ENCODE assay signal across 8 cellular contexts in the genomic region with DNA sequence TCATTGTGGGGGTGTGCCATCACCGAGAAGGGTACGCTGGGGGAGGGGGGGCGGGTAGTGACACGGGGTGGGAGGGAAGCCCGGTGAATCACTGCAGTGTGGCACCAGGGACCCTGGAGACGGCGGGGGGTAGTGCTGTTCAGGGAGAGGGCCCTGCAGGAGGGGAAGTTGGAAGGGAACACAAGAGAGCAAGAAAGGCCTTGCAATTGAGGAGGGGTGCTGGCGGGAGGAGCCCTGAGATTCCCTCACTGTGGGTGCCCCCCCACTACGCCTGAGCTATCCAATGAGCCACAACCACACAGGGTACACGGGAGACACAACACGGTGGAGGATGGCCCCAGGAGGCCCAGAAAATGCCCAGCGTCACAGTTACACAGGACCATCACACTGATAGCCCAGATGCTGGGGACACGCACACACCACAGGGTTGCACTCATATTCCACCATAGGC. TPM values are rescaled to one million over a fixed set of nuclear protein-coding genes. Genes with fewer than 3 reads are reported as not detected.
DNase-seq lines count a peak whose midpoint lies in the region; ATAC-seq and TF ChIP-seq lines count a peak whose summit lies in the region.

No MANE protein-coding gene starts in this region.

- H3K4me1 ChIP-seq in SK-N-SH (ENCODE audit: control insufficient read depth in 1 of 2, insufficient read depth in 2 of 2, low read depth in 1 of 2, low read length in 1 of 2), result peaks cover 0 to 56% of the 10 kb centered on the region in 2 experiments; a peak in 1 of 4 replicates
- peaks cover 37% of the 10 kb centered on the region for H3K4me1 ChIP-seq in Karpas-422 (ENCODE audit: low read length)

- H3K79me2 ChIP-seq in SK-N-SH (ENCODE audit: insufficient read depth) (no peaks in the 10 kb centered on the region), Karpas-422 (ENCODE audit: low read length) (peaks cover 13% of the 10 kb centered on the region)

- H3K4me2 ChIP-seq in SK-N-SH (peak overlapping the region; percentile 82; the same call in 1 of the 2 replicates), Karpas-422 (ENCODE audit: low read depth, low read length, poor library complexity, severe bottlenecking) (peak overlapping the region; percentile 77)

- H4K20me1 ChIP-seq in SK-N-SH (ENCODE audit: insufficient read depth) (no peaks in the 10 kb centered on the region), Karpas-422 (ENCODE audit: insufficient read depth, low read depth, low read length) (no peaks in the 10 kb centered on the region; the same call in 1 of the 2 replicates)

- peaks cover 42% of the 10 kb centered on the region for H3K27me3 Mint-ChIP-seq in central memory CD8-positive, alpha-beta T cell

- TF ChIP-seq CTCF in SK-N-SH (IDR thresholded peaks at IDR 0.05) (no peak), foreskin fibroblast (IDR thresholded peaks at IDR 0.05; ENCODE audit: low read depth, low read length) (no peak)

- no peaks in the 10 kb centered on the region for H3K9me3 Mint-ChIP-seq in central memory CD8-positive, alpha-beta T cell

- H3K36me3 ChIP-seq in SK-N-SH (replicated peaks in 1 of 2; ENCODE audit: control insufficient read depth in 1 of 2, insufficient read depth in 2 of 2, low read length in 1 of 2), result no peaks in the 10 kb centered on the region
- H3K36me3 ChIP-seq in Karpas-422 (ENCODE audit: insufficient read depth, low read length), result no peaks in the 10 kb centered on the region

- TF ChIP-seq EP300 in SK-N-SH (IDR thresholded peaks at IDR 0.05; ENCODE audit: borderline replicate concordance in 1 of 2, low read depth in 1 of 2, low read length in 1 of 2), result no peak

- H3K36me3 Mint-ChIP-seq in central memory CD8-positive, alpha-beta T cell (ENCODE audit: insufficient read depth), result peaks cover 5% of the 10 kb centered on the region

- H3K9me2 ChIP-seq in SK-N-SH (no peaks in the 10 kb centered on the region), Karpas-422 (replicated peaks; ENCODE audit: insufficient read depth, low read length) (no peaks in the 10 kb centered on the region)

- H3K27ac Mint-ChIP-seq in central memory CD8-positive, alpha-beta T cell (ENCODE audit: low read depth), result no peak overlapping the region

- peak overlapping the region; percentile 84 for H3K4me3 Mint-ChIP-seq in central memory CD8-positive, alpha-beta T cell

- H3K27me3 ChIP-seq in SK-N-SH (ENCODE audit: insufficient read depth), result peaks cover 29% of the 10 kb centered on the region
- no peaks in the 10 kb centered on the region for H3K27me3 ChIP-seq in Karpas-422 (ENCODE audit: low read length)

- CTCF ChIA-PET in SK-N-SH (lab: Yijun Ruan, JAX), result interaction anchor here (1.0 to 1.1 kb wide), 2 partner anchors 13 to 43 kb away, joined by 3 read pairs; no protein-coding TSS in a partner anchor

- H3K4me3 ChIP-seq in SK-N-SH (ENCODE audit: low read depth in 2 of 2, low read length in 1 of 2) (peak overlapping the region in 1 of 2 experiments; percentile 47; a peak in 1 of 4 replicates), Karpas-422 (ENCODE audit: low read length) (peak overlapping the region; percentile 73; the same call in 1 of the 2 replicates), foreskin fibroblast (ENCODE audit: low read depth in 1 of 2, low read length in 2 of 2) (no peak overlapping the region)

- H2AFZ ChIP-seq in SK-N-SH (ENCODE audit: low read depth) (no peak overlapping the region), Karpas-422 (ENCODE audit: low read length) (no peak overlapping the region)

- peak overlapping the region in 1 of 2 experiments; percentile 70; a peak in 2 of 4 replicates for H3K27ac ChIP-seq in SK-N-SH (ENCODE audit: low read depth in 2 of 2, low read length in 1 of 2)
- H3K27ac ChIP-seq in Karpas-422 (ENCODE audit: low read length), result no peak overlapping the region

- peak; percentile 79 for DNase-seq in SK-N-SH
- DNase-seq in Karpas-422, result peak; percentile 54
- no peak for DNase-seq in central memory CD8-positive, alpha-beta T cell (ENCODE audit: low spot score in 2 of 2)
- DNase-seq in retina, result peak; percentile 50
- DNase-seq in foreskin fibroblast, result no peak
- no peak for DNase-seq in SKM-1 (lab: John Stamatoyannopoulos, UW; ENCODE audit: unreplicated experiment)

- H3K9me3 ChIP-seq in SK-N-SH, result no peaks in the 10 kb centered on the region
- no peaks in the 10 kb centered on the region for H3K9me3 ChIP-seq in Karpas-422 (ENCODE audit: low read length)

- H3F3A ChIP-seq in SK-N-SH (replicated peaks; ENCODE audit: insufficient read depth), result no peaks in the 10 kb centered on the region

- TF ChIP-seq RAD21 in SK-N-SH (IDR thresholded peaks at IDR 0.05; ENCODE audit: low read length), result no peak

- peaks cover 44% of the 10 kb centered on the region for H3K4me1 Mint-ChIP-seq in central memory CD8-positive, alpha-beta T cell

- POLR2A ChIA-PET in SK-N-SH (lab: Yijun Ruan, JAX), result interaction anchor here (0.5 to 1.0 kb wide), 2 partner anchors 15 to 1374 kb away, joined by 3 read pairs; no protein-coding TSS in a partner anchor

- H3K9ac ChIP-seq in SK-N-SH (no peak overlapping the region), Karpas-422 (ENCODE audit: low read length) (peak overlapping the region; percentile 73)

- no peak for ATAC-seq in SK-N-SH treated with all-trans-retinoic acid at 6 μM for 48 hours
- no peak for ATAC-seq in central memory CD8-positive, alpha-beta T cell (replicated peaks; ENCODE audit: extremely low read depth, poor library complexity, severe bottlenecking)
- ATAC-seq in GM21381 (IDR thresholded peaks at IDR 0.05; ENCODE audit: unreplicated experiment), result no peak

- 17% methylated on average over 10 of the region's 13 CpGs for WGBS in SK-N-SH (ENCODE audit: low lambda C conversion rate)

TF ChIP-seq in SK-N-SH, 30 proteins besides CTCF, POLR2A, EP300 and RAD21 (continues in another document):
- TF ChIP-seq, protein P1, sequence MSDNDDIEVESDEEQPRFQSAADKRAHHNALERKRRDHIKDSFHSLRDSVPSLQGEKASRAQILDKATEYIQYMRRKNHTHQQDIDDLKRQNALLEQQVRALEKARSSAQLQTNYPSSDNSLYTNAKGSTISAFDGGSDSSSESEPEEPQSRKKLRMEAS (IDR thresholded peaks at IDR 0.05; ENCODE audit: low read depth), result no peak
- TF ChIP-seq MXI1 (IDR thresholded peaks at IDR 0.05; ENCODE audit: low read depth, low read length), result no peak
- no peak for TF ChIP-seq FOXM1 (IDR thresholded peaks at IDR 0.05; ENCODE audit: low read depth)
- TF ChIP-seq EZH2phosphoT487 (IDR thresholded peaks at IDR 0.05; ENCODE audit: borderline replicate concordance, low read depth), result no peak
- no peak for TF ChIP-seq GATA2 (CRISPR knock-in tag; IDR thresholded peaks at IDR 0.05)
- no peak for TF ChIP-seq TEAD4 (IDR thresholded peaks at IDR 0.05; ENCODE audit: borderline replicate concordance, insufficient read depth)
- TF ChIP-seq YY1 (IDR thresholded peaks at IDR 0.05; ENCODE audit: low read depth), result no peak
- no peak for TF ChIP-seq TAF1 (IDR thresholded peaks at IDR 0.05; ENCODE audit: borderline replicate concordance, low read depth, low read length)
- no peak for TF ChIP-seq JUND (IDR thresholded peaks at IDR 0.05)
- no peak for TF ChIP-seq CHD2 (IDR thresholded peaks at IDR 0.05; ENCODE audit: low read length, partially characterized antibody)
- TF ChIP-seq FOXJ3 (CRISPR knock-in tag; IDR thresholded peaks at IDR 0.05), result no peak

TF ChIP-seq in SK-N-SH treated with all-trans-retinoic acid at 6 μM for 48 hours, 23 proteins besides CTCF, POLR2A, EP300 and RAD21 (continues in another document):
- TF ChIP-seq ZC3H10 (CRISPR knock-in tag; IDR thresholded peaks at IDR 0.05), result no peak
- no peak for TF ChIP-seq BACH2 (CRISPR knock-in tag; IDR thresholded peaks at IDR 0.05; ENCODE audit: borderline replicate concordance)
- TF ChIP-seq ZNF565 (CRISPR knock-in tag; conservative IDR thresholded peaks at IDR 0.05; ENCODE audit: low read depth), result no peak
- TF ChIP-seq, protein P2, sequence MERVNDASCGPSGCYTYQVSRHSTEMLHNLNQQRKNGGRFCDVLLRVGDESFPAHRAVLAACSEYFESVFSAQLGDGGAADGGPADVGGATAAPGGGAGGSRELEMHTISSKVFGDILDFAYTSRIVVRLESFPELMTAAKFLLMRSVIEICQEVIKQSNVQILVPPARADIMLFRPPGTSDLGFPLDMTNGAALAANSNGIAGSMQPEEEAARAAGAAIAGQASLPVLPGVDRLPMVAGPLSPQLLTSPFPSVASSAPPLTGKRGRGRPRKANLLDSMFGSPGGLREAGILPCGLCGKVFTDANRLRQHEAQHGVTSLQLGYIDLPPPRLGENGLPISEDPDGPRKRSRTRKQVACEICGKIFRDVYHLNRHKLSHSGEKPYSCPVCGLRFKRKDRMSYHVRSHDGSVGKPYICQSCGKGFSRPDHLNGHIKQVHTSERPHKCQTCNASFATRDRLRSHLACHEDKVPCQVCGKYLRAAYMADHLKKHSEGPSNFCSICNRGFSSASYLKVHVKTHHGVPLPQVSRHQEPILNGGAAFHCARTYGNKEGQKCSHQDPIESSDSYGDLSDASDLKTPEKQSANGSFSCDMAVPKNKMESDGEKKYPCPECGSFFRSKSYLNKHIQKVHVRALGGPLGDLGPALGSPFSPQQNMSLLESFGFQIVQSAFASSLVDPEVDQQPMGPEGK (CRISPR knock-in tag; IDR thresholded peaks at IDR 0.05; ENCODE audit: borderline replicate concordance), result no peak
- TF ChIP-seq, protein P3, sequence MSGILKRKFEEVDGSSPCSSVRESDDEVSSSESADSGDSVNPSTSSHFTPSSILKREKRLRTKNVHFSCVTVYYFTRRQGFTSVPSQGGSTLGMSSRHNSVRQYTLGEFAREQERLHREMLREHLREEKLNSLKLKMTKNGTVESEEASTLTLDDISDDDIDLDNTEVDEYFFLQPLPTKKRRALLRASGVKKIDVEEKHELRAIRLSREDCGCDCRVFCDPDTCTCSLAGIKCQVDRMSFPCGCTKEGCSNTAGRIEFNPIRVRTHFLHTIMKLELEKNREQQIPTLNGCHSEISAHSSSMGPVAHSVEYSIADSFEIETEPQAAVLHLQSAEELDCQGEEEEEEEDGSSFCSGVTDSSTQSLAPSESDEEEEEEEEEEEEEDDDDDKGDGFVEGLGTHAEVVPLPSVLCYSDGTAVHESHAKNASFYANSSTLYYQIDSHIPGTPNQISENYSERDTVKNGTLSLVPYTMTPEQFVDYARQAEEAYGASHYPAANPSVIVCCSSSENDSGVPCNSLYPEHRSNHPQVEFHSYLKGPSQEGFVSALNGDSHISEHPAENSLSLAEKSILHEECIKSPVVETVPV (CRISPR knock-in tag; IDR thresholded peaks at IDR 0.05), result no peak
- TF ChIP-seq ZFP3 (CRISPR knock-in tag; IDR thresholded peaks at IDR 0.05), result no peak
- TF ChIP-seq TCF4 (CRISPR knock-in tag; IDR thresholded peaks at IDR 0.05; ENCODE audit: borderline replicate concordance), result no peak
- no peak for TF ChIP-seq GLIS3 (CRISPR knock-in tag; IDR thresholded peaks at IDR 0.05)
- no peak for TF ChIP-seq ZNF70 (CRISPR knock-in tag; IDR thresholded peaks at IDR 0.05)

RNA-seq across cellular contexts. Expression of a gene that starts 0.5 kb away (rescaled TPM):
- 0.75 and 0.77 TPM in 2 replicates for polyA plus RNA-seq in SK-N-SH (2012; rRNA removed)
- 0.80 and 1.9 TPM in 2 replicates for polyA plus RNA-seq in SK-N-SH (2012; cell fraction: cytosol; rRNA removed)
- polyA plus RNA-seq in SK-N-SH (2012; cell fraction: nucleus; rRNA removed), result 0.95 and 1.7 TPM in 2 replicates
- 22.4 and 26.6 TPM in 2 replicates for total RNA-seq in Karpas-422 (2014; rRNA removed; shearing (Covaris generic); ENCODE audit: low replicate concordance)

RNA-seq across cellular contexts. Expression of a gene that starts 35.4 kb away (rescaled TPM):
- polyA plus RNA-seq in SK-N-SH (2012; rRNA removed), result 252 and 287 TPM in 2 replicates
- 141 and 200 TPM in 2 replicates for polyA plus RNA-seq in SK-N-SH (2012; cell fraction: cytosol; rRNA removed)
- polyA plus RNA-seq in SK-N-SH (2012; cell fraction: nucleus; rRNA removed), result 193 and 241 TPM in 2 replicates
- total RNA-seq in Karpas-422 (2014; rRNA removed; shearing (Covaris generic); ENCODE audit: low replicate concordance), result 270 and 367 TPM in 2 replicates

Comparison
In these comparisons a context has a peak if more than half of its experiments do, and no peak if none do; other contexts are left out.
1. DNase-seq: peak in SK-N-SH (single experiment), Karpas-422 (single experiment) and retina (single experiment); none in central memory CD8-positive, alpha-beta T cell (0 of 2), foreskin fibroblast (0 of 2) and SKM-1 (single experiment).